Comparison of ENCODE assay signal across 24 cellular contexts in genomic region chr12:114018669-114019068, GRCh38. TPM values are rescaled to one million over a fixed set of nuclear protein-coding genes. Genes with fewer than 3 reads are reported as not detected.
DNase-seq lines count a peak whose midpoint lies in the region; FAIRE-seq and TF ChIP-seq lines count a peak whose summit lies in the region.
"Had no signal": no experiment of that assay in that cellular context is flagged by ENCODE, and none has a peak within 500 bp of the region (broad histone marks: within the 10 kb centered on the region; RNA-seq: fewer than 3 reads in every experiment).

No MANE protein-coding gene starts in this region.

- H3K4me3 ChIP-seq in choroid plexus epithelial cell (ENCODE audit: low read depth, low read length): no peak overlapping the region
- no peak overlapping the region for H3K4me3 ChIP-seq in small intestine (ENCODE audit: low read depth in 1 of 2, low read length in 2 of 2)
- H3K4me3 ChIP-seq: lower lobe of right lung, mucosa of descending colon, right lobe of liver, SK-N-MC had no signal

- 9 to 24% (median 13%) methylated on average over 1 of the region's 1 CpG for WGBS in small intestine, 3 donors

- DNase-seq in A172 (ENCODE audit: low spot score): peak; percentile 22
- DNase-seq in DMS153 (lab: John Stamatoyannopoulos, UW): peak; percentile 43
- peak; percentile 52 for DNase-seq in M059J (ENCODE audit: low read depth)
- DNase-seq in choroid plexus epithelial cell (ENCODE audit: low read depth): peak; percentile 2
- DNase-seq in small intestine: no peak
- no peak for DNase-seq in HCEC 1CT
- no peak for DNase-seq in retina
- no peak for DNase-seq in GF-D8 (lab: John Stamatoyannopoulos, UW)
- DNase-seq: activated CD4-positive, alpha-beta T cell treated with anti-CD3 and anti-CD28 coated beads, Interleukin-2, amount 10 ng/mL, durations not matched to agents 7 days and 5 days; activated naive CD4-positive, alpha-beta T cell treated with Interleukin-2 at 50 U/mL for 16 hours; activated T-cell treated with anti-CD3 and anti-CD28 coated beads, Interleukin-2, amount 50 U/mL, for 48 hours; GDM1; lower lobe of right lung; mucosa of descending colon; NCI-H1092 treated with DMSO at 0.1 percent for 48 hours; NCI-H2081 treated with DMSO at 0.1 percent for 48 hours; NCI-H446 treated with DMSO at 0.1 percent for 48 hours; right lobe of liver; RPMI8226; stimulated activated CD4-positive, alpha-beta T cell treated with anti-CD3 and anti-CD28 coated beads, Interleukin-15, amount 100 ng/mL, for 24 hours; WERI-Rb-1 had no signal

- H3K36me3 ChIP-seq in small intestine (ENCODE audit: control insufficient read depth in 2 of 2, insufficient read depth in 2 of 2, low read length in 2 of 2): no peaks in the 10 kb centered on the region
- H3K36me3 ChIP-seq: lower lobe of right lung, right lobe of liver, WERI-Rb-1 had no signal

- FAIRE-seq in small intestine (lab: Jason Lieb, UNC): no peak
- FAIRE-seq: endometrium had no signal

- TF ChIP-seq CTCF in choroid plexus epithelial cell (conservative IDR thresholded peaks at IDR 0.05; ENCODE audit: low read depth, low read length): no peak

- no peaks in the 10 kb centered on the region for H3K9me3 ChIP-seq in small intestine (ENCODE audit: control insufficient read depth, low read depth)
- H3K9me3 ChIP-seq: lower lobe of right lung, mucosa of descending colon, right lobe of liver had no signal

- no peak overlapping the region for H3K27ac ChIP-seq in small intestine (ENCODE audit: low read depth in 1 of 2, low read length in 1 of 2)
- H3K27ac ChIP-seq: lower lobe of right lung, parathyroid adenoma, right lobe of liver, SK-N-MC, WERI-Rb-1 had no signal

- no peaks in the 10 kb centered on the region for H3K27me3 ChIP-seq in small intestine (ENCODE audit: control insufficient read depth in 2 of 2, insufficient read depth in 2 of 2, low read length in 2 of 2)
- H3K27me3 ChIP-seq: right lobe of liver had no signal

- H3K4me1 ChIP-seq in small intestine (ENCODE audit: control insufficient read depth in 2 of 2, insufficient read depth in 1 of 2, low read depth in 1 of 2, low read length in 1 of 2): no peaks in the 10 kb centered on the region
- H3K4me1 ChIP-seq: lower lobe of right lung, parathyroid adenoma, right lobe of liver had no signal

RNA-seq across cellular contexts. Expression of gene RBM19, which starts 52.5 kb away (rescaled TPM):
- 13.0 and 15.1 TPM in 2 replicates for total RNA-seq in A172 (2014; rRNA removed; shearing (Covaris generic))
- 7.9 and 13.1 TPM in 2 replicates for total RNA-seq in M059J (2014; rRNA removed; shearing (Covaris generic))
- 10 to 100 TPM in 2 of 3 donors, 1 to 10 TPM in 1; 10.0 to 14.8 (median 14.5) TPM for polyA plus RNA-seq in small intestine

Comparison
In these comparisons a context has a peak if more than half of its experiments do, and no peak if none do; other contexts are left out.
1. DNase-seq: peak in A172 (single experiment), DMS153 (single experiment), M059J (single experiment) and choroid plexus epithelial cell (single experiment); none in small intestine (single experiment), HCEC 1CT (single experiment), retina (single experiment) and GF-D8 (single experiment).